17 cellular contexts compared by ENCODE assay signal in the genomic region with DNA sequence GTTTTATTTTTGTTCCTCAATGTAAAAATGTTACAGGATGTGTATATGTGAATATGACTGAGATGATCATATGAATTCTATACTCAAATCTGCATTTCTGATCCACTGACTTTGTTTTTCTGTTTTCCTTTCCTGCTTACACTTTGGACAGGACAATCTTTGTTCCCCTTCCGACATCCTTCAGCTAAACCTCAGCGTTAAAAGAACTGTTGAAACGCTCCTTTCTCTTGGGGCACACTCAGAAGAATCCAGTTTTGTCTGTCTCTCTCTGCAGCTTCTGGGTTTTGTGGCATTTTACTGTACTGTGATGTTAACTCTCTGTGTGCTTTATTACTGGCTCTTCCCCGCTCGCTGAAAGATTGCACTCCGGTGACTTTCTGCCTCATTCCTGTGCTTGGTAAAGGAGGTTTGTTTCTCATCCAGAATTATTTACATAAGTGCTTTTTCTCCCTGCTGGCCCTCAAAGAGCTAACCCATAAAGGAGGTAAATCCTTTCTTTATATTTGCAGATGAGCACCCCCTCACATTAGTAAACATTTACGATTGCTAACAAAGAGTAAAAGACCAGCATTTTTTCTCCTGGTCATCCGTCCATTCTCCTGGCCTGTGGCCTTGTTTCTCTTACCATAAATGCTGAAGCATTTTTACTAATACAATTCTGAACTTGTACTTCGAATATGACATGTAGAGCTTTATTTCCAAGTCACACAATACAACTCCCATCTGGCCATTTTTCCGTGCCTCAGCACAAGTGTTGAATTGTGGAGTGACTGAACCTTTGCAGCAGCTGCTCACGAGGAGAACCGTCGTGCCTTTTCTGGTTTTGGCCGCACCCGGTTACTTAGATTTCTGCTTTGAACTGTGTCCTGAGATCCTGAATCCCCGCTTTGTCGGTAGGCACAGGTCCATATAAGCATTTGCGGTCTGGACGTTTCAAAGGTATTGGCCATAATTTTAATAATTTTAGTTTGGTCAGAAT.
DNase-seq lines count a peak whose midpoint lies in the region; ATAC-seq, FAIRE-seq and TF ChIP-seq lines count a peak whose summit lies in the region.
"Had no signal": no experiment of that assay in that cellular context is flagged by ENCODE, and none has a peak within 500 bp of the region (broad histone marks: within the 10 kb centered on the region; RNA-seq: fewer than 3 reads in every experiment).

No MANE protein-coding gene starts in this region.

- peak overlapping the region; percentile 63 for H3K27ac Mint-ChIP-seq in activated T-helper 1 cell treated with anti-CD3 and anti-CD28 coated beads, Interleukin-12 subunit alpha, Interleukin-12 subunit beta, Interleukin-2, Interleukin-4 antibody, amounts not matched to agents 30 ng/mL and 10 ng/mL and 1 ng/mL, durations not matched to agents 14 hours and 24 hours and 36 hours
- H3K27ac Mint-ChIP-seq: B cell had no signal

- H3K9me3 ChIP-seq in HepG2 (ENCODE audit: low read length): no peaks in the 10 kb centered on the region
- no peaks in the 10 kb centered on the region for H3K9me3 ChIP-seq in right lobe of liver
- H3K9me3 ChIP-seq in small intestine (ENCODE audit: control insufficient read depth, low read depth): no peaks in the 10 kb centered on the region
- H3K9me3 ChIP-seq: heart left ventricle, pancreas had no signal

- CTCF ChIA-PET in HepG2 (lab: Yijun Ruan, JAX; ENCODE audit: low intra/inter-chr PET ratio, low total read pairs): no interaction called here

- no peaks in the 10 kb centered on the region for H3K79me2 ChIP-seq in HepG2 (ENCODE audit: insufficient read depth, low read length)

- TF ChIP-seq EP300 in HepG2 (IDR thresholded peaks at IDR 0.05; ENCODE audit: low read depth in 2 of 2, low read length in 2 of 2) (peak in 1 of 2 experiments; percentile 79; a peak in 2 of 4 replicates), HepG2 (CRISPR knock-in tag; IDR thresholded peaks at IDR 0.05; ENCODE audit: borderline replicate concordance) (no peak)

- no peaks in the 10 kb centered on the region for H3K9me3 Mint-ChIP-seq in activated T-helper 1 cell treated with anti-CD3 and anti-CD28 coated beads, Interleukin-12 subunit alpha, Interleukin-12 subunit beta, Interleukin-2, Interleukin-4 antibody, amounts not matched to agents 30 ng/mL and 10 ng/mL and 1 ng/mL, durations not matched to agents 14 hours and 24 hours and 36 hours

- H3K27me3 ChIP-seq in HepG2 (ENCODE audit: control insufficient read depth in 1 of 2, insufficient read depth in 2 of 2, low read length in 2 of 2): no peaks in the 10 kb centered on the region
- H3K27me3 ChIP-seq in right lobe of liver: no peaks in the 10 kb centered on the region
- H3K27me3 ChIP-seq in foreskin keratinocyte: no peaks in the 10 kb centered on the region
- H3K27me3 ChIP-seq in small intestine (ENCODE audit: control insufficient read depth in 2 of 2, insufficient read depth in 2 of 2, low read length in 2 of 2): no peaks in the 10 kb centered on the region
- H3K27me3 ChIP-seq: heart left ventricle, pancreas had no signal

- no peak overlapping the region for H3K9ac ChIP-seq in HepG2 (ENCODE audit: insufficient read depth, low read depth, low read length)

- H3K4me3 ChIP-seq in HepG2 (replicated peaks in 1 of 3; ENCODE audit: insufficient read depth in 1 of 3, low read depth in 2 of 3, low read length in 3 of 3): no peak overlapping the region; a peak in 1 of 6 replicates
- no peak overlapping the region for H3K4me3 ChIP-seq in right lobe of liver
- no peak overlapping the region for H3K4me3 ChIP-seq in small intestine (ENCODE audit: low read depth in 1 of 2, low read length in 2 of 2)
- H3K4me3 ChIP-seq: heart left ventricle, pancreas had no signal

- no peak for TF ChIP-seq RAD21 in HepG2 (CRISPR knock-in tag; IDR thresholded peaks at IDR 0.05)

- TF ChIP-seq POLR2A in HepG2 (IDR thresholded peaks at IDR 0.05; ENCODE audit: insufficient read depth in 1 of 2, low read depth in 2 of 2, low read length in 2 of 2): no peak
- TF ChIP-seq POLR2A in right lobe of liver (IDR thresholded peaks at IDR 0.05): no peak

- H3K36me3 ChIP-seq in HepG2 (replicated peaks in 1 of 2; ENCODE audit: control insufficient read depth in 1 of 2, insufficient read depth in 2 of 2, low read length in 2 of 2) (peaks cover 4 to 25% of the 10 kb centered on the region in 2 experiments; a peak in 4 of 5 replicates), right lobe of liver (peaks cover 0 to 35% (median 4%) of the 10 kb centered on the region in 4 donors), small intestine (ENCODE audit: control insufficient read depth in 2 of 2, insufficient read depth in 2 of 2, low read length in 2 of 2) (peaks cover 4 to 5% of the 10 kb centered on the region in 2 donors)
- H3K36me3 ChIP-seq: pancreas had no signal

- H3K27me3 Mint-ChIP-seq in activated T-helper 1 cell treated with anti-CD3 and anti-CD28 coated beads, Interleukin-12 subunit alpha, Interleukin-12 subunit beta, Interleukin-2, Interleukin-4 antibody, amounts not matched to agents 30 ng/mL and 10 ng/mL and 1 ng/mL, durations not matched to agents 14 hours and 24 hours and 36 hours (ENCODE audit: insufficient read depth): no peaks in the 10 kb centered on the region
- H3K27me3 Mint-ChIP-seq: B cell had no signal

- in situ Hi-C loops in HepG2 (cut with HindIII; ENCODE audit: extremely low pct_ligation_motif_present, low pct_unique_long_range_greater_than_20kb): no loop called here

- H4K20me1 ChIP-seq in HepG2 (ENCODE audit: insufficient read depth, low read length): peaks cover 23% of the 10 kb centered on the region; the same call in 1 of the 2 replicates

- peaks cover 25% of the 10 kb centered on the region for H3K4me1 Mint-ChIP-seq in activated T-helper 1 cell treated with anti-CD3 and anti-CD28 coated beads, Interleukin-12 subunit alpha, Interleukin-12 subunit beta, Interleukin-2, Interleukin-4 antibody, amounts not matched to agents 30 ng/mL and 10 ng/mL and 1 ng/mL, durations not matched to agents 14 hours and 24 hours and 36 hours (ENCODE audit: low read depth)

- FAIRE-seq in HepG2 (lab: Jason Lieb, UNC) (peak; percentile 51), small intestine (lab: Jason Lieb, UNC) (no peak)
- FAIRE-seq: endothelial cell of umbilical vein, pancreas had no signal

- H2AFZ ChIP-seq in HepG2 (ENCODE audit: low read length): no peak overlapping the region

- BruUV-seq in HepG2 (replicated peaks; lab: Mats Ljungman, UMichigan): no TSS peak

- 52% methylated on average over 19 of the region's 19 CpGs for WGBS in HepG2 (ENCODE audit: low lambda C conversion rate)
- 78% methylated on average over 13 of the region's 19 CpGs for WGBS in right lobe of liver (ENCODE audit: insufficient coverage, low coverage, low lambda C conversion rate, missing lambda C conversion rate)
- WGBS in small intestine, 3 donors: 83 to 92% (median 89%) methylated on average over 19 of the region's 19 CpGs

- POLR2A ChIA-PET in HepG2 (lab: Yijun Ruan, JAX): no interaction called here

- intact Hi-C loops in HepG2 (cut with micrococcal nuclease; ENCODE audit: unreplicated experiment): no loop called here
- intact Hi-C loops in right lobe of liver (cut with DNase I): no loop called here
- intact Hi-C loops in activated T-helper 1 cell treated with anti-CD3 and anti-CD28 coated beads, Interleukin-12 subunit alpha, Interleukin-12 subunit beta, Interleukin-2, Interleukin-4 antibody, amounts not matched to agents 30 ng/mL and 10 ng/mL and 1 ng/mL, durations not matched to agents 14 hours and 24 hours and 36 hours (cut with micrococcal nuclease): no loop called here

- peaks cover 26% of the 10 kb centered on the region for H3K4me1 ChIP-seq in HepG2 (ENCODE audit: insufficient read depth, low read length)
- no peaks in the 10 kb centered on the region for H3K4me1 ChIP-seq in right lobe of liver
- no peaks in the 10 kb centered on the region for H3K4me1 ChIP-seq in foreskin keratinocyte
- no peaks in the 10 kb centered on the region for H3K4me1 ChIP-seq in small intestine (ENCODE audit: control insufficient read depth in 2 of 2, insufficient read depth in 1 of 2, low read depth in 1 of 2, low read length in 1 of 2)
- H3K4me1 ChIP-seq: pancreas had no signal

- no peak overlapping the region for H3K4me3 Mint-ChIP-seq in activated T-helper 1 cell treated with anti-CD3 and anti-CD28 coated beads, Interleukin-12 subunit alpha, Interleukin-12 subunit beta, Interleukin-2, Interleukin-4 antibody, amounts not matched to agents 30 ng/mL and 10 ng/mL and 1 ng/mL, durations not matched to agents 14 hours and 24 hours and 36 hours
- H3K4me3 Mint-ChIP-seq: B cell had no signal

- peak overlapping the region; percentile 36 for H3K27ac ChIP-seq in HepG2 (ENCODE audit: extremely low read length, insufficient read depth, low read length)
- H3K27ac ChIP-seq in right lobe of liver: no peak overlapping the region
- no peak overlapping the region for H3K27ac ChIP-seq in foreskin keratinocyte
- H3K27ac ChIP-seq in small intestine (ENCODE audit: low read depth in 1 of 2, low read length in 1 of 2): no peak overlapping the region
- H3K27ac ChIP-seq: pancreas had no signal

- no peak for TF ChIP-seq CTCF in HepG2 (CRISPR knock-in tag; IDR thresholded peaks at IDR 0.05)
- TF ChIP-seq CTCF in right lobe of liver (IDR thresholded peaks at IDR 0.05): no peak
- TF ChIP-seq CTCF in foreskin keratinocyte (conservative IDR thresholded peaks at IDR 0.05): no peak

- peaks cover 43% of the 10 kb centered on the region for H3K36me3 Mint-ChIP-seq in activated T-helper 1 cell treated with anti-CD3 and anti-CD28 coated beads, Interleukin-12 subunit alpha, Interleukin-12 subunit beta, Interleukin-2, Interleukin-4 antibody, amounts not matched to agents 30 ng/mL and 10 ng/mL and 1 ng/mL, durations not matched to agents 14 hours and 24 hours and 36 hours (ENCODE audit: low read depth)

- ATAC-seq in HepG2 (peak; percentile 92), right lobe of liver (no peak), foreskin keratinocyte (no peak)
- ATAC-seq: heart left ventricle, pancreas had no signal

- peak overlapping the region; percentile 46 for H3K4me2 ChIP-seq in HepG2 (ENCODE audit: low read depth, low read length)

- DNase-seq in HepG2 (ENCODE audit: low spot score): peak; percentile 82
- no peak for DNase-seq in right lobe of liver
- DNase-seq in activated T-helper 1 cell treated with anti-CD3 and anti-CD28 coated beads, Interleukin-12 subunit alpha, Interleukin-12 subunit beta, Interleukin-2, Interleukin-4 antibody, amounts not matched to agents 30 ng/mL and 10 ng/mL and 1 ng/mL, durations not matched to agents 14 hours and 24 hours and 36 hours (ENCODE audit: low spot score): no peak
- peak; percentile 51 for DNase-seq in islet precursor cell
- DNase-seq in OCI-M1 (lab: John Stamatoyannopoulos, UW): no peak
- no peak for DNase-seq in D341Med (ENCODE audit: low spot score)
- no peak for DNase-seq in foreskin keratinocyte
- no peak for DNase-seq in small intestine
- DNase-seq: activated CD4-positive, CD25-positive, alpha-beta regulatory T cell; heart left ventricle; IMR-90; NCI-H1105 treated with DMSO at 0.1 percent for 48 hours; pancreas; SIG-M5; stimulated activated CD8-positive, alpha-beta memory T cell treated with anti-CD3 and anti-CD28 coated beads, Interleukin-4, amount 100 ng/mL, for 48 hours had no signal

Comparison
In these comparisons a context has a peak if more than half of its experiments do, and no peak if none do; other contexts are left out.
1. DNase-seq: peak in HepG2 (single experiment) and islet precursor cell (single experiment); none in right lobe of liver (0 of 3), activated T-helper 1 cell treated with anti-CD3 and anti-CD28 coated beads, Interleukin-12 subunit alpha, Interleukin-12 subunit beta, Interleukin-2, Interleukin-4 antibody, amounts not matched to agents 30 ng/mL and 10 ng/mL and 1 ng/mL, durations not matched to agents 14 hours and 24 hours and 36 hours (single experiment), OCI-M1 (single experiment), D341Med (single experiment), foreskin keratinocyte (0 of 2) and small intestine (single experiment).